ENCODE assay signal across 8 cellular contexts in the genomic region with DNA sequence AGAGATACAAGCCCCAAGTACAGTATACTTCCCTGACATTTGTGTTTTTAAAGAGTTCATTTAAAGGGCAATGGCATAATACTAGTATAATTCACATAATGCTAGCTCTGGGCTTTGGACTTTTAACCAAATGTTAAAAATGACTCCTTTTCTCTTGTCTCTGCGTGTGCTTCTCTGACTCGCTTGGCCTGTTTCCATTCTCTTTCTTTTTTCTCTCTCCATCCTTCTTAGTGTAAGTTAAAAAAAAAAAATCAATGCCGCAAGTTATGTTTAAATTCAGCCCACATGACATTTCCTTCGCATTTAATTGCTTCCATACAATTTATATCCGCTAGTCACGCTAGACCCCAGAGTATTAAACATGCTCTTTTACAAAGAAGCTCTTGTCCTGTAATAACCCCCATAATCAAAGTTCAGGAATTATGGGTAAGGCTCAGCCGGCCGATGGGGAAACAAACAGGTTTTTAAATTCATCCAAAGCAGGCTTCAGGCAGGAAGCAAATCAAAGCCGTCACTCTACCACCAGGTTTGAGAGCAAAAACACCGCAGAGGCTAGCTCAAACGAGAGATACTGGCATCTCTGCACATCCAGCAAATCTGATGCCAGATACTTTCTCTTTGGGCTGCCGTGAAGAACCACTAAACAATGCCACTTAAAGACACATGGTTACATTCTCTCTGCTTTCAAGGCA. TPM values are rescaled to one million over a fixed set of nuclear protein-coding genes. Genes with fewer than 3 reads are reported as not detected.
DNase-seq lines count a peak whose midpoint lies in the region; ATAC-seq and TF ChIP-seq lines count a peak whose summit lies in the region.

No MANE protein-coding gene starts in this region.

- DNase-seq in AG04449 (ENCODE audit: low read depth, low spot score) (no peak), RWPE1 (ENCODE audit: low spot score) (no peak), fibroblast of peridontal ligament (ENCODE audit: extremely low read depth) (peak; percentile 94), omental fat pad (ENCODE audit: low spot score) (no peak), NCI-H2171 treated with DMSO at 0.1 percent for 48 hours (lab: John Stamatoyannopoulos, UW) (no peak)

- H3K27ac ChIP-seq in RWPE1, result peak overlapping the region; percentile 11; the same call in 1 of the 2 replicates

- POLR2A ChIA-PET in AG04449 (lab: Yijun Ruan, JAX), result interaction anchor here (0.6 to 2.4 kb wide), 10 partner anchors 9 to 65 kb away, joined by 3 to 8 read pairs (median 3); partner anchors contain the start of gene WWTR1
- POLR2A ChIA-PET in RWPE1 (lab: Yijun Ruan, JAX; ENCODE audit: low non-redundant PET), result no interaction called here

- CTCF ChIA-PET in AG04449 (lab: Yijun Ruan, JAX), result interaction anchor here (0.8 to 1.9 kb wide), 7 partner anchors 10 to 133 kb away, joined by 3 to 8 read pairs (median 3); no protein-coding TSS in a partner anchor
- CTCF ChIA-PET in RWPE1 (lab: Yijun Ruan, JAX), result interaction anchor here (0.9 kb wide), 1 partner anchor 14 kb away, joined by 3 read pairs; no protein-coding TSS in a partner anchor

- ATAC-seq in omental fat pad (ENCODE audit: low FRiP score), result peak; percentile 72
- no peak for ATAC-seq in GM18868 (IDR thresholded peaks at IDR 0.05; ENCODE audit: unreplicated experiment)
- ATAC-seq in HG03354 (IDR thresholded peaks at IDR 0.05; ENCODE audit: poor library complexity, severe bottlenecking, unreplicated experiment), result no peak
- ATAC-seq in GM18907 (IDR thresholded peaks at IDR 0.05; ENCODE audit: unreplicated experiment), result no peak

- TF ChIP-seq CTCF in AG04449 (IDR thresholded peaks at IDR 0.05; ENCODE audit: insufficient read depth, low read length, missing control alignments), result no peak
- no peak for TF ChIP-seq CTCF in RWPE1 (conservative IDR thresholded peaks at IDR 0.05; ENCODE audit: low read depth)
- no peak for TF ChIP-seq CTCF in omental fat pad (IDR thresholded peaks at IDR 0.05)

- H3K4me3 ChIP-seq in AG04449 (ENCODE audit: low read depth, low read length), result peak overlapping the region; percentile 53

RNA-seq across cellular contexts. Expression of gene WWTR1, which starts 19.3 kb away (rescaled TPM):
- 100 to 1,000 TPM in 1 of 4 donors, 10 to 100 TPM in 3; 57.4 to 130 (median 77.7) TPM for total RNA-seq in omental fat pad
